ENCODE assay signal across 24 cellular contexts in the genomic region with DNA sequence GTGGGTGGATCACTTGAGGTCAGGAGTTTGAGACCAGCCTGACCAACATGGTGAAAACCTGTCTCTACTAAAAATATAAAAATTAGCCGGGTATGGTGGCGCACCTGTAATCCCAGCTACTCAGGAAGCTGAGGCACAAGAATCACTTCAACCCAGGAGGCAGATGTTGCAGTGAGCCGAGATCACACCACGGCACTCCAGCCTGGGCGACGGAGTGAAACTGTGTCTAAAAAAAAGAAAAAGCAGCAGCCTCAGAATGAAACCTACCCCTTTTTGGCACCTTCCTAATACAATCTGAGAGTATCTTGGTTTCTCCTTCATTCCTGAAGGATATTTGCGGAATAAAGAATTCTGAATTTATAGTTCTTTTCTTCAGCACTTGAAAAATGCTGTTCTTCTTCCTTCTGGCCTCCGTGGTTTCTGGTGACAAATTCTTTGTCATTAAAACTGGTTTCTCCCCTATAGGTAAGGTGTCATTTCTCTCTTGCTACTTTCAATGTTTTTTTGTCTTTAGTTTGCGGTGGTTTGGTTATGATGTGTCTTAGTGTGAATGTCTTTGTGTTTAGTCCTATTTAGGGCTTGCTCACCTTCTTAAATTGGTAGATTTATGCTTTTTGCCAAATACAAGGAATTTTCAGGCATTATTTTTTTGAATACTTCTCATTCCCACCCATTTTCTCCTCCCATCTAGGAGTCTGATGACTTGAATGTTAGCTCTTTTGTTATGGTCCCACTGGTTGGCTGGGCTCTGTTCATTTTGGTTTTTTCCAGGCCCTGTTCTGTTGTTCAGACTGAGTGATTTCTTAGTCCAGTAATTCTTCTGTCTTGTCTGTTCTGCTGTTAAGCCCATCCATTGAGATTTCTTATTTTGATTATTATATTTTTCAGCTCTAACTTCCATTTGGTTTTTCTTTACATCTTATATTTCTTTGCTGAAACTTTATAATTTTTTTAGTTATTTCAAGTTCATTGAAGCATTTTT. TPM values are rescaled to one million over a fixed set of nuclear protein-coding genes. Genes with fewer than 3 reads are reported as not detected.
DNase-seq lines count a peak whose midpoint lies in the region; ATAC-seq and TF ChIP-seq lines count a peak whose summit lies in the region.
"Had no signal": no experiment of that assay in that cellular context is flagged by ENCODE, and none has a peak within 500 bp of the region (broad histone marks: within the 10 kb centered on the region; RNA-seq: fewer than 3 reads in every experiment).

No MANE protein-coding gene starts in this region.

- ATAC-seq in activated T-cell treated with anti-CD3 and anti-CD28 coated beads, Interleukin-2, amount 50 U/mL, for 4 hours = peak; percentile 77 to 89
- no peak for ATAC-seq in GM23338
- ATAC-seq in activated T-helper 17 cell treated with anti-CD3 and anti-CD28 coated beads, Interleukin-2, amount 50 U/mL, for 72 hours (replicated peaks) = peak; percentile 98
- ATAC-seq in stimulated activated naive CD8-positive, alpha-beta T cell treated with anti-CD3 and anti-CD28 coated beads, Interleukin-15, amount 100 ng/mL, for 72 hours = peak; percentile 80
- ATAC-seq: body of pancreas, right lobe of liver, upper lobe of right lung had no signal

- H3K27ac Mint-ChIP-seq in GM23338 = peak overlapping the region; percentile 9
- H3K27ac Mint-ChIP-seq in activated T-helper 17 cell treated with anti-CD3 and anti-CD28 coated beads, Interleukin-2, amount 50 U/mL, for 72 hours = peak overlapping the region; percentile 6
- H3K27ac Mint-ChIP-seq in stimulated activated naive CD8-positive, alpha-beta T cell treated with anti-CD3 and anti-CD28 coated beads, Interleukin-15, amount 100 ng/mL, for 72 hours = peak overlapping the region in 1 of 2 donors; percentile 34

- no peak for DNase-seq in activated T-cell treated with anti-CD3 and anti-CD28 coated beads, Interleukin-2, amount 50 U/mL, for 4 hours
- no peak for DNase-seq in activated T-cell treated with anti-CD3 and anti-CD28 coated beads, Interleukin-2, amount 50 U/mL, for 48 hours
- DNase-seq in GM23338 (ENCODE audit: low spot score) (no peak), DMS 273 treated with DMSO at 0.1 percent for 48 hours (lab: John Stamatoyannopoulos, UW) (no peak), NCI-H2107 (lab: John Stamatoyannopoulos, UW) (no peak), HUDEP-2 (lab: John Stamatoyannopoulos, UW; ENCODE audit: unreplicated experiment in 76 of 76) (no peak)
- no peak for DNase-seq in stimulated activated naive CD8-positive, alpha-beta T cell treated with anti-CD3 and anti-CD28 coated beads, Interleukin-15, amount 100 ng/mL, for 72 hours
- DNase-seq: activated naive CD4-positive, alpha-beta T cell treated with anti-CD3 and anti-CD28 coated beads, Interleukin-2, amount 50 U/mL, for 16 hours; body of pancreas; hypothalamus; NCI-H187 treated with DMSO at 0.1 percent for 48 hours; NCI-H446 treated with DMSO at 0.1 percent for 48 hours; right lobe of liver; stimulated activated naive CD4-positive, alpha-beta T cell treated with Interleukin-2 at 50 U/mL for 16 hours; SW 1271; upper lobe of right lung had no signal

- H3K9me3 Mint-ChIP-seq in activated T-cell treated with anti-CD3 and anti-CD28 coated beads, Interleukin-2, amount 50 U/mL, for 4 hours = no peaks in the 10 kb centered on the region
- no peaks in the 10 kb centered on the region for H3K9me3 Mint-ChIP-seq in GM23338
- H3K9me3 Mint-ChIP-seq in activated T-helper 17 cell treated with anti-CD3 and anti-CD28 coated beads, Interleukin-2, amount 50 U/mL, for 72 hours = no peaks in the 10 kb centered on the region
- H3K9me3 Mint-ChIP-seq in stimulated activated naive CD8-positive, alpha-beta T cell treated with anti-CD3 and anti-CD28 coated beads, Interleukin-15, amount 100 ng/mL, for 72 hours = no peaks in the 10 kb centered on the region
- H3K9me3 Mint-ChIP-seq: IgD-negative memory B cell had no signal

- no peak for TF ChIP-seq CTCF in GM23338 (conservative IDR thresholded peaks at IDR 0.05; ENCODE audit: low read depth in 2 of 2)

- H4K20me1 ChIP-seq in GM23338 (replicated peaks; ENCODE audit: insufficient read depth) = no peaks in the 10 kb centered on the region

- peaks cover 22% of the 10 kb centered on the region for H3K79me2 ChIP-seq in GM23338 (replicated peaks; ENCODE audit: insufficient read depth)

- no peaks in the 10 kb centered on the region for H3K9me2 ChIP-seq in GM23338 (ENCODE audit: insufficient read depth)

- H3K27me3 ChIP-seq in GM23338 (ENCODE audit: insufficient read depth) = no peaks in the 10 kb centered on the region
- H3K27me3 ChIP-seq: body of pancreas, right lobe of liver, upper lobe of right lung had no signal

- no peaks in the 10 kb centered on the region for H3K27me3 Mint-ChIP-seq in activated T-cell treated with anti-CD3 and anti-CD28 coated beads, Interleukin-2, amount 50 U/mL, for 4 hours (ENCODE audit: low read depth)
- peaks cover 3% of the 10 kb centered on the region for H3K27me3 Mint-ChIP-seq in GM23338 (ENCODE audit: insufficient read depth, low read depth, poor library complexity)
- no peaks in the 10 kb centered on the region for H3K27me3 Mint-ChIP-seq in activated T-helper 17 cell treated with anti-CD3 and anti-CD28 coated beads, Interleukin-2, amount 50 U/mL, for 72 hours
- H3K27me3 Mint-ChIP-seq in stimulated activated naive CD8-positive, alpha-beta T cell treated with anti-CD3 and anti-CD28 coated beads, Interleukin-15, amount 100 ng/mL, for 72 hours = no peaks in the 10 kb centered on the region

- H3K4me1 Mint-ChIP-seq in activated T-cell treated with anti-CD3 and anti-CD28 coated beads, Interleukin-2, amount 50 U/mL, for 4 hours (ENCODE audit: low read depth) = peaks cover 8% of the 10 kb centered on the region
- H3K4me1 Mint-ChIP-seq in GM23338 = peaks cover 34% of the 10 kb centered on the region
- H3K4me1 Mint-ChIP-seq in activated T-helper 17 cell treated with anti-CD3 and anti-CD28 coated beads, Interleukin-2, amount 50 U/mL, for 72 hours = peaks cover 6% of the 10 kb centered on the region
- H3K4me1 Mint-ChIP-seq in stimulated activated naive CD8-positive, alpha-beta T cell treated with anti-CD3 and anti-CD28 coated beads, Interleukin-15, amount 100 ng/mL, for 72 hours = peaks cover 15% of the 10 kb centered on the region

- H3K4me2 ChIP-seq in GM23338 = no peak overlapping the region

- H3F3A ChIP-seq in GM23338 (replicated peaks; ENCODE audit: low read depth) = no peaks in the 10 kb centered on the region

- no peaks in the 10 kb centered on the region for H3K36me3 Mint-ChIP-seq in activated T-cell treated with anti-CD3 and anti-CD28 coated beads, Interleukin-2, amount 50 U/mL, for 4 hours (ENCODE audit: insufficient read depth)
- peaks cover 7% of the 10 kb centered on the region; the same call in 2 of the 3 replicates for H3K36me3 Mint-ChIP-seq in GM23338 (ENCODE audit: low read depth)
- H3K36me3 Mint-ChIP-seq in activated T-helper 17 cell treated with anti-CD3 and anti-CD28 coated beads, Interleukin-2, amount 50 U/mL, for 72 hours (ENCODE audit: low read depth) = no peaks in the 10 kb centered on the region
- H3K36me3 Mint-ChIP-seq: IgD-negative memory B cell had no signal

- H3K4me1 ChIP-seq in GM23338 (ENCODE audit: insufficient read depth) = peaks cover 31% of the 10 kb centered on the region
- H3K4me1 ChIP-seq: right lobe of liver, upper lobe of right lung had no signal

- no peak overlapping the region for H2AFZ ChIP-seq in GM23338

- H3K36me3 ChIP-seq in GM23338 (ENCODE audit: insufficient read depth) = peaks cover 2% of the 10 kb centered on the region; the same call in 1 of the 2 replicates
- H3K36me3 ChIP-seq: right lobe of liver had no signal

- no peak overlapping the region for H3K4me3 Mint-ChIP-seq in activated T-cell treated with anti-CD3 and anti-CD28 coated beads, Interleukin-2, amount 50 U/mL, for 4 hours
- H3K4me3 Mint-ChIP-seq in GM23338 = no peak overlapping the region
- no peak overlapping the region for H3K4me3 Mint-ChIP-seq in activated T-helper 17 cell treated with anti-CD3 and anti-CD28 coated beads, Interleukin-2, amount 50 U/mL, for 72 hours
- no peak overlapping the region for H3K4me3 Mint-ChIP-seq in stimulated activated naive CD8-positive, alpha-beta T cell treated with anti-CD3 and anti-CD28 coated beads, Interleukin-15, amount 100 ng/mL, for 72 hours

- peak overlapping the region; percentile 2; the same call in 1 of the 2 replicates for H3K27ac ChIP-seq in GM23338 (ENCODE audit: low read depth)
- H3K27ac ChIP-seq: body of pancreas, right lobe of liver, upper lobe of right lung had no signal

- no peak overlapping the region for H3K4me3 ChIP-seq in GM23338
- H3K4me3 ChIP-seq: body of pancreas, right lobe of liver, upper lobe of right lung had no signal

TF ChIP-seq in GM23338, 12 proteins besides CTCF, POLR2A, EP300 and RAD21 (continues in another document):
- no peak for TF ChIP-seq CREB1 (CRISPR knock-in tag; IDR thresholded peaks at IDR 0.05; ENCODE audit: low read depth)

RNA-seq across cellular contexts. Expression of gene ASRGL1, which starts 15.4 kb away (rescaled TPM):
- total RNA-seq in activated T-cell treated with anti-CD3 and anti-CD28 coated beads, Interleukin-2, amount 50 U/mL, for 4 hours = 1 to 10 TPM; 3.1 to 4.5 (median 4.2) TPM
- total RNA-seq in GM23338 (2014; rRNA removed; shearing (Covaris generic)) = 32.9 and 38.4 TPM in 2 replicates
- 48.5 and 50.3 TPM in 2 replicates for polyA plus RNA-seq in GM23338 (2016; fragmentation: Nextera tagmentation; extraction: Ambion mirVana)
- 1 to 10 TPM; 1.3 to 2.2 TPM for total RNA-seq in activated T-helper 17 cell treated with anti-CD3 and anti-CD28 coated beads, Interleukin-2, amount 50 U/mL, for 72 hours

RNA-seq across cellular contexts. Expression of gene SCGB1D4, which starts 53.8 kb away (rescaled TPM):
- total RNA-seq in activated T-cell treated with anti-CD3 and anti-CD28 coated beads, Interleukin-2, amount 50 U/mL, for 4 hours = not detected
- not detected in 2 replicates for total RNA-seq in GM23338 (2014; rRNA removed; shearing (Covaris generic))
- not detected in 2 replicates for polyA plus RNA-seq in GM23338 (2016; fragmentation: Nextera tagmentation; extraction: Ambion mirVana)
- total RNA-seq in activated T-helper 17 cell treated with anti-CD3 and anti-CD28 coated beads, Interleukin-2, amount 50 U/mL, for 72 hours = not detected
- total RNA-seq: body of pancreas, endothelial cell of umbilical vein, fibroblast of villous mesenchyme, H4, kidney epithelial cell, osteocyte, right lobe of liver, upper lobe of right lung had no signal
- polyA plus RNA-seq: AG04450, endothelial cell of umbilical vein, IgD-negative memory B cell had no signal
